Comparison of ENCODE assay signal across 1 cellular context in genomic region chr2:239269959-239270358, GRCh38.
TF ChIP-seq lines count a peak whose summit lies in the region.

No MANE protein-coding gene starts in this region.

TF ChIP-seq in HepG2, 621 proteins besides CTCF, POLR2A, EP300 and RAD21 (continued from another document):
- TF ChIP-seq CEBPZ (IDR thresholded peaks at IDR 0.05; ENCODE audit: low read length) (no peak), ZNF556 (CRISPR knock-in tag; IDR thresholded peaks at IDR 0.05; ENCODE audit: borderline replicate concordance) (no peak), ZNF101 (CRISPR knock-in tag; IDR thresholded peaks at IDR 0.05; ENCODE audit: borderline replicate concordance, low read depth) (no peak), XRCC5 (optimal IDR thresholded peaks at IDR 0.05; ENCODE audit: low read length) (no peak), ZNF713 (CRISPR knock-in tag; IDR thresholded peaks at IDR 0.05) (no peak), HHEX (CRISPR knock-in tag; IDR thresholded peaks at IDR 0.05) (no peak), GATAD2A (CRISPR knock-in tag; IDR thresholded peaks at IDR 0.05) (no peak), ZNF318 (CRISPR knock-in tag; IDR thresholded peaks at IDR 0.05) (no peak), ZNF10 (CRISPR knock-in tag; IDR thresholded peaks at IDR 0.05; ENCODE audit: borderline replicate concordance, low read depth) (no peak)
